In genomic region chr5:51226420-51226735, GRCh38 we compare ENCODE assay signal across 12 cellular contexts.
DNase-seq lines count a peak whose midpoint lies in the region; ATAC-seq, FAIRE-seq and TF ChIP-seq lines count a peak whose summit lies in the region.
"Had no signal": no experiment of that assay in that cellular context is flagged by ENCODE, and none has a peak within 500 bp of the region (broad histone marks: within the 10 kb centered on the region; RNA-seq: fewer than 3 reads in every experiment).

No MANE protein-coding gene starts in this region.

- no peak overlapping the region for H3K23ac ChIP-seq in H9 (ENCODE audit: insufficient read length, low read depth, low read length)

- H3K9ac ChIP-seq in H9 (ENCODE audit: extremely low read depth, insufficient read length, low read length) (no peak overlapping the region), endodermal cell (ENCODE audit: extremely low read depth, low read length, poor library complexity, severe bottlenecking) (peak overlapping the region; percentile 45)

- H3K27ac Mint-ChIP-seq in H9 (peak overlapping the region; percentile 78 to 96 (median 96); a peak in 5 of 7 replicates), endodermal cell (peak overlapping the region; percentile 98)
- H3K27ac Mint-ChIP-seq: naive thymus-derived CD8-positive, alpha-beta T cell; stimulated activated naive CD8-positive, alpha-beta T cell treated with anti-CD3 and anti-CD28 coated beads, Interleukin-15, Interleukin-2, amounts not matched to agents 100 ng/mL and 50 ng/mL, for 24 hours had no signal

- no peak overlapping the region for H2BK120ac ChIP-seq in H9 (ENCODE audit: low read depth, low read length, poor library complexity, severe bottlenecking)

- H2BK12ac ChIP-seq in H9 (ENCODE audit: insufficient read length, low read depth, low read length): no peak overlapping the region

- H4K8ac ChIP-seq in H9 (replicated peaks; ENCODE audit: insufficient read length, low read depth, low read length): no peak overlapping the region

- no peak overlapping the region for H3K4ac ChIP-seq in H9 (ENCODE audit: low read depth, low read length)

- no peak overlapping the region for H3K4me2 ChIP-seq in H9 (ENCODE audit: insufficient read depth, insufficient read length, low read length)

- no peak overlapping the region for H3T11ph ChIP-seq in H9 (ENCODE audit: low read length)

- H3K27me3 ChIP-seq in H9 (ENCODE audit: insufficient read depth, low read length): no peaks in the 10 kb centered on the region
- no peaks in the 10 kb centered on the region for H3K27me3 ChIP-seq in endodermal cell (ENCODE audit: control insufficient read depth, insufficient read depth, low read length, poor library complexity, severe bottlenecking)
- H3K27me3 ChIP-seq in pancreas: no peaks in the 10 kb centered on the region

- no peak overlapping the region for H4K91ac ChIP-seq in H9 (ENCODE audit: insufficient read length, low read depth, low read length)

- H3K4me1 ChIP-seq in H9 (ENCODE audit: insufficient read depth, low read length): peaks cover 5% of the 10 kb centered on the region; the same call in 1 of the 2 replicates
- peaks cover 5% of the 10 kb centered on the region for H3K4me1 ChIP-seq in endodermal cell (ENCODE audit: control insufficient read depth, insufficient read depth, low read length)
- H3K4me1 ChIP-seq in pancreas: no peaks in the 10 kb centered on the region

- intact Hi-C loops in pancreas (cut with DNase I) (no loop called here), head of caudate nucleus (cut with DNase I) (no loop called here)

- no peak for FAIRE-seq in pancreas (lab: Jason Lieb, UNC)

- peaks cover 11 to 13% of the 10 kb centered on the region in 2 experiments for H3K9me3 Mint-ChIP-seq in H9
- peaks cover 12% of the 10 kb centered on the region for H3K9me3 Mint-ChIP-seq in endodermal cell

- H3K36me3 Mint-ChIP-seq in H9 (ENCODE audit: insufficient read depth in 1 of 3, low read depth in 3 of 3) (peaks cover 0 to 13% (median 7%) of the 10 kb centered on the region in 3 experiments; a peak in 5 of 7 replicates), endodermal cell (ENCODE audit: low read depth) (peaks cover 3% of the 10 kb centered on the region)

- H3K9me3 ChIP-seq in H9 (ENCODE audit: control insufficient read depth, low read depth, low read length) (no peaks in the 10 kb centered on the region), endodermal cell (ENCODE audit: control insufficient read depth, low read length) (peaks cover 11% of the 10 kb centered on the region), pancreas (peaks cover 0 to 3% (median 0%) of the 10 kb centered on the region in 4 donors)

- peak; percentile 22 to 78 (median 68) for ATAC-seq in pancreas
- ATAC-seq: naive thymus-derived CD8-positive, alpha-beta T cell had no signal

- TF ChIP-seq CTCF in H9 (conservative IDR thresholded peaks at IDR 0.05) (no peak), endodermal cell (conservative IDR thresholded peaks at IDR 0.05) (peak; percentile 17), pancreas (IDR thresholded peaks at IDR 0.05) (no peak)

- H3K4me1 Mint-ChIP-seq in H9: peaks cover 23 to 25% of the 10 kb centered on the region in 2 experiments
- H3K4me1 Mint-ChIP-seq in endodermal cell: peaks cover 36% of the 10 kb centered on the region
- H3K4me1 Mint-ChIP-seq: naive thymus-derived CD8-positive, alpha-beta T cell had no signal

- H3K79me2 ChIP-seq in H9 (ENCODE audit: insufficient read depth, low read length): no peaks in the 10 kb centered on the region

- H3K36me3 ChIP-seq in endodermal cell (ENCODE audit: control insufficient read depth, insufficient read depth, low read length) (no peaks in the 10 kb centered on the region), pancreas (no peaks in the 10 kb centered on the region)

- WGBS in H9 (ENCODE audit: extremely low coverage, insufficient read length, low lambda C conversion rate): no CpG with 5 or more reads among the region's 2 CpGs
- 16% methylated on average over 2 of the region's 2 CpGs; no CpG with 5 or more reads in 1 of the 2 experiments for WGBS in endodermal cell (ENCODE audit: insufficient coverage in 1 of 2, insufficient read length in 1 of 2), 2 experiments
- 7 to 9% methylated on average over 2 of the region's 2 CpGs for WGBS in pancreas, 2 donors

- no peaks in the 10 kb centered on the region for H3K79me1 ChIP-seq in H9 (ENCODE audit: insufficient read depth, low read depth, low read length, poor library complexity, severe bottlenecking)

- H3K18ac ChIP-seq in H9 (ENCODE audit: insufficient read length, low read depth, low read length): no peak overlapping the region

- H2BK20ac ChIP-seq in H9 (ENCODE audit: low read depth, low read length, poor library complexity, severe bottlenecking): no peak overlapping the region

- H3K14ac ChIP-seq in H9 (ENCODE audit: insufficient read depth, low read length): no peak overlapping the region

- peak; percentile 82 for DNase-seq in H9
- DNase-seq in NCI-H2171 treated with DMSO at 0.1 percent for 48 hours (lab: John Stamatoyannopoulos, UW): peak; percentile 97
- peak; percentile 90 for DNase-seq in endodermal cell
- DNase-seq in pancreas: peak in 2 of 6 donors; percentile 10 to 13
- DNase-seq in stimulated activated CD4-positive, alpha-beta T cell treated with anti-CD3 and anti-CD28 coated beads, Interleukin-1b, Interleukin-23, amount 100 ng/mL, for 48 hours: no peak
- DNase-seq in stimulated activated CD4-positive, alpha-beta T cell treated with anti-CD3 and anti-CD28 coated beads, Interleukin-15, amount 100 ng/mL, for 24 hours: no peak
- DNase-seq in head of caudate nucleus: no peak
- DNase-seq in activated CD8-positive, alpha-beta memory T cell treated with anti-CD3 and anti-CD28 coated beads, Interleukin-2, amount 50 U/mL, for 4 hours: no peak
- DNase-seq: effector CD8-positive, alpha-beta T cell; hypothalamus; naive thymus-derived CD8-positive, alpha-beta T cell had no signal

- H3K4me3 ChIP-seq in endodermal cell (ENCODE audit: low read length) (peak overlapping the region; percentile 25), pancreas (no peak overlapping the region)

- H2AFZ ChIP-seq in H9 (ENCODE audit: low read length): no peak overlapping the region

- no peak overlapping the region for H3K56ac ChIP-seq in H9 (ENCODE audit: insufficient read length, low read depth, low read length)

- no peaks in the 10 kb centered on the region for H4K20me1 ChIP-seq in H9 (ENCODE audit: control insufficient read depth, insufficient read depth, insufficient read length)

- H2BK5ac ChIP-seq in H9 (ENCODE audit: insufficient read length, low read length): no peak overlapping the region

- no peak overlapping the region for H2BK15ac ChIP-seq in H9 (ENCODE audit: low read depth, low read length)

- no peak overlapping the region for H2AK5ac ChIP-seq in H9 (ENCODE audit: insufficient read length, low read length)

- H3K27ac ChIP-seq in H9 (ENCODE audit: insufficient read length, low read depth, low read length): peak overlapping the region; percentile 52
- H3K27ac ChIP-seq in endodermal cell (ENCODE audit: low read depth, low read length): no peak overlapping the region
- H3K27ac ChIP-seq in pancreas: no peak overlapping the region

- H3K27me3 Mint-ChIP-seq in H9 (ENCODE audit: low read depth): no peaks in the 10 kb centered on the region
- no peaks in the 10 kb centered on the region for H3K27me3 Mint-ChIP-seq in endodermal cell (ENCODE audit: insufficient read depth)
- H3K27me3 Mint-ChIP-seq: naive thymus-derived CD8-positive, alpha-beta T cell; stimulated activated naive CD8-positive, alpha-beta T cell treated with anti-CD3 and anti-CD28 coated beads, Interleukin-15, Interleukin-2, amounts not matched to agents 100 ng/mL and 50 ng/mL, for 24 hours had no signal

- H3K23me2 ChIP-seq in H9 (ENCODE audit: insufficient read length, low read depth, low read length, poor library complexity, severe bottlenecking): no peaks in the 10 kb centered on the region

- no peak overlapping the region for H3K4me3 Mint-ChIP-seq in H9
- peak overlapping the region; percentile 14 for H3K4me3 Mint-ChIP-seq in endodermal cell
- H3K4me3 Mint-ChIP-seq: naive thymus-derived CD8-positive, alpha-beta T cell; stimulated activated naive CD8-positive, alpha-beta T cell treated with anti-CD3 and anti-CD28 coated beads, Interleukin-15, Interleukin-2, amounts not matched to agents 100 ng/mL and 50 ng/mL, for 24 hours had no signal

- no peak overlapping the region for H4K5ac ChIP-seq in H9 (ENCODE audit: insufficient read length, low read depth, low read length)

Comparison
In these comparisons a context has a peak if more than half of its experiments do, and no peak if none do; other contexts are left out.
1. DNase-seq: peak in H9 (single experiment), NCI-H2171 treated with DMSO at 0.1 percent for 48 hours (single experiment) and endodermal cell (single experiment); none in stimulated activated CD4-positive, alpha-beta T cell treated with anti-CD3 and anti-CD28 coated beads, Interleukin-1b, Interleukin-23, amount 100 ng/mL, for 48 hours (single experiment), stimulated activated CD4-positive, alpha-beta T cell treated with anti-CD3 and anti-CD28 coated beads, Interleukin-15, amount 100 ng/mL, for 24 hours (single experiment), head of caudate nucleus (0 of 42) and activated CD8-positive, alpha-beta memory T cell treated with anti-CD3 and anti-CD28 coated beads, Interleukin-2, amount 50 U/mL, for 4 hours (single experiment).